In the genomic region with DNA sequence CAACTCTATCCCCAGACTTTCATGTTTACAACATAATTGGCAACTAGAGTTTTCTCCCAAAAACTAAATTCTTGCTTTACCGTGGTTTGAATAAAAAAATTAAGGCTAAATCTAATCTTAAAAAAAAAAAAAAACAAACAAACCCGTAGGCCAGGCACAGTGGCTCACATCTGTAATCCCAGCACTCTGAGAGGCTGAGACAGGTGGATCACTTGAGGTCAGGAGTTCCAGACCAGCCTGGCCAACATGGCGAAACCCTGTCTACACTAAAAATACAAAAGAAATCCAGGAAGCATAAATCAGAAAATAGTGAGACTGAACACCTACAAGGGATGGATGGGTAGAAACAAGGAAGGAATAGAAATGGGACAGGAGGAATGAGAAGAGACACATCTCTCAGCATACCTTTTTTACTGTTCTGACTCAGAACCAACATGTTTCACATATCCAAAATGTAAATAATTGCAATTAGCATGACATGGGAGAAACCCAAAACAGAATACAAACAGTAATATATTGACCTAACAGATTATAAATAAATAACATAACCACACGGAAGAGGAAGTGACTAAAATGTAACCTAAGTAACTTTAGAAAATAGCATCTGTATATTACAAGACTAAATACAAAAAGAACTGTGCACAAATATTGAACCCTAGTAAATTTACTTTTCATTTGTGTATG, we compare ENCODE assay signal across 13 cellular contexts. TPM values are rescaled to one million over a fixed set of nuclear protein-coding genes. Genes with fewer than 3 reads are reported as not detected.
DNase-seq lines count a peak whose midpoint lies in the region; ATAC-seq and TF ChIP-seq lines count a peak whose summit lies in the region.
"Had no signal": no experiment of that assay in that cellular context is flagged by ENCODE, and none has a peak within 500 bp of the region (broad histone marks: within the 10 kb centered on the region; RNA-seq: fewer than 3 reads in every experiment).

No MANE protein-coding gene starts in this region.

- CTCF ChIA-PET in activated CD8-positive, alpha-beta T cell treated with anti-CD3 and anti-CD28 coated beads for 36 hours (lab: Charles Lee) = interaction anchor here (0.7 to 2.3 kb wide), 5 partner anchors 22 to 64 kb away, joined by 3 to 7 read pairs (median 3); no protein-coding TSS in a partner anchor
- CTCF ChIA-PET in activated CD8-positive, alpha-beta T cell treated with anti-CD3 and anti-CD28 coated beads, Interleukin-2, amount 10 ng/mL, durations not matched to agents 7 days and 5 days (lab: Charles Lee) = no interaction called here
- CTCF ChIA-PET in PC-9 (lab: Charles Lee) = no interaction called here

- H2AFZ ChIP-seq in PC-9 = no peak overlapping the region

- H3K4me1 ChIP-seq in PC-9 (replicated peaks; ENCODE audit: insufficient read depth) = no peaks in the 10 kb centered on the region

- no peak overlapping the region for H3K4me3 ChIP-seq in PC-9
- H3K4me3 ChIP-seq: tibial nerve had no signal

- no peaks in the 10 kb centered on the region for H3F3A ChIP-seq in PC-9 (ENCODE audit: insufficient read depth, low read depth)

- peak overlapping the region; percentile 44 for H3K27ac Mint-ChIP-seq in activated CD8-positive, alpha-beta T cell treated with anti-CD3 and anti-CD28 coated beads for 36 hours
- H3K27ac Mint-ChIP-seq in activated CD8-positive, alpha-beta T cell treated with anti-CD3 and anti-CD28 coated beads, Interleukin-2, amount 10 ng/mL, durations not matched to agents 7 days and 5 days = no peak overlapping the region
- peak overlapping the region; percentile 89 for H3K27ac Mint-ChIP-seq in stimulated activated memory B cell treated with anti-CD40 and anti-IgM and Interleukin-4, amounts not matched to agents 10 μg/mL and 1 μg/mL and 100 μg/mL, for 72 hours

- intact Hi-C loops in activated CD8-positive, alpha-beta T cell treated with anti-CD3 and anti-CD28 coated beads for 36 hours (cut with micrococcal nuclease) = no loop called here
- intact Hi-C loops in PC-9 (cut with micrococcal nuclease; ENCODE audit: unreplicated experiment) (no loop called here), Right ventricle myocardium inferior (cut with DNase I) (no loop called here)

- no peaks in the 10 kb centered on the region for H4K20me1 ChIP-seq in PC-9 (ENCODE audit: insufficient read depth)

- no peak for TF ChIP-seq CTCF in activated CD8-positive, alpha-beta T cell treated with anti-CD3 and anti-CD28 coated beads for 36 hours (IDR thresholded peaks at IDR 0.05)
- no peak for TF ChIP-seq CTCF in PC-9 (conservative IDR thresholded peaks at IDR 0.05)

- BruUV-seq in PC-9 (replicated peaks; lab: Mats Ljungman, UMichigan) = no TSS peak

- H3K27me3 ChIP-seq in PC-9 (ENCODE audit: insufficient read depth, low read depth) = no peaks in the 10 kb centered on the region
- H3K27me3 ChIP-seq: tibial nerve had no signal

- H3K79me2 ChIP-seq in PC-9 (ENCODE audit: low read depth) = no peaks in the 10 kb centered on the region

- H3K4me1 Mint-ChIP-seq in activated CD8-positive, alpha-beta T cell treated with anti-CD3 and anti-CD28 coated beads for 36 hours (ENCODE audit: low read depth) = peaks cover 90% of the 10 kb centered on the region
- H3K4me1 Mint-ChIP-seq in activated CD8-positive, alpha-beta T cell treated with anti-CD3 and anti-CD28 coated beads, Interleukin-2, amount 10 ng/mL, durations not matched to agents 7 days and 5 days (ENCODE audit: low read depth) = peaks cover 86% of the 10 kb centered on the region
- peaks cover 61% of the 10 kb centered on the region for H3K4me1 Mint-ChIP-seq in stimulated activated memory B cell treated with anti-CD40 and anti-IgM and Interleukin-4, amounts not matched to agents 10 μg/mL and 1 μg/mL and 100 μg/mL, for 72 hours
- H3K4me1 Mint-ChIP-seq: neural crest cell had no signal

- no peak overlapping the region for H3K4me3 Mint-ChIP-seq in activated CD8-positive, alpha-beta T cell treated with anti-CD3 and anti-CD28 coated beads for 36 hours
- H3K4me3 Mint-ChIP-seq in activated CD8-positive, alpha-beta T cell treated with anti-CD3 and anti-CD28 coated beads, Interleukin-2, amount 10 ng/mL, durations not matched to agents 7 days and 5 days = no peak overlapping the region
- H3K4me3 Mint-ChIP-seq in stimulated activated memory B cell treated with anti-CD40 and anti-IgM and Interleukin-4, amounts not matched to agents 10 μg/mL and 1 μg/mL and 100 μg/mL, for 72 hours = peak overlapping the region; percentile 70
- H3K4me3 Mint-ChIP-seq: neural crest cell had no signal

- POLR2A ChIA-PET in activated CD8-positive, alpha-beta T cell treated with anti-CD3 and anti-CD28 coated beads for 36 hours (lab: Charles Lee) = interaction anchor here (1.3 kb wide), 1 partner anchor 52 kb away, joined by 6 read pairs; no protein-coding TSS in a partner anchor
- POLR2A ChIA-PET in activated CD8-positive, alpha-beta T cell treated with anti-CD3 and anti-CD28 coated beads, Interleukin-2, amount 10 ng/mL, durations not matched to agents 7 days and 5 days (lab: Charles Lee) = interaction anchor here (0.9 to 1.2 kb wide), 2 partner anchors 19 to 427 kb away, joined by 3 to 4 read pairs; no protein-coding TSS in a partner anchor
- POLR2A ChIA-PET in PC-9 (lab: Charles Lee; ENCODE audit: unreplicated experiment) = no interaction called here

- H3K9me3 Mint-ChIP-seq in activated CD8-positive, alpha-beta T cell treated with anti-CD3 and anti-CD28 coated beads for 36 hours = no peaks in the 10 kb centered on the region
- H3K9me3 Mint-ChIP-seq in activated CD8-positive, alpha-beta T cell treated with anti-CD3 and anti-CD28 coated beads, Interleukin-2, amount 10 ng/mL, durations not matched to agents 7 days and 5 days (ENCODE audit: insufficient read depth) = no peaks in the 10 kb centered on the region
- no peaks in the 10 kb centered on the region for H3K9me3 Mint-ChIP-seq in stimulated activated memory B cell treated with anti-CD40 and anti-IgM and Interleukin-4, amounts not matched to agents 10 μg/mL and 1 μg/mL and 100 μg/mL, for 72 hours
- H3K9me3 Mint-ChIP-seq: neural crest cell had no signal

- no peaks in the 10 kb centered on the region; the same call in 1 of the 2 replicates for H3K9me2 ChIP-seq in PC-9 (ENCODE audit: insufficient read depth)

- no peak for DNase-seq in activated CD8-positive, alpha-beta T cell treated with anti-CD3 and anti-CD28 coated beads for 36 hours
- DNase-seq in activated CD8-positive, alpha-beta T cell treated with anti-CD3 and anti-CD28 coated beads, Interleukin-2, amount 10 ng/mL, durations not matched to agents 7 days and 5 days = no peak
- DNase-seq in PC-9 (no peak), Right ventricle myocardium inferior (ENCODE audit: missing footprints) (no peak), T-helper 1 cell (no peak)
- DNase-seq: amniotic stem cell, NCI-H1436 had no signal

- ATAC-seq in activated CD8-positive, alpha-beta T cell treated with anti-CD3 and anti-CD28 coated beads for 36 hours = no peak
- no peak for ATAC-seq in activated CD8-positive, alpha-beta T cell treated with anti-CD3 and anti-CD28 coated beads, Interleukin-2, amount 10 ng/mL, durations not matched to agents 7 days and 5 days
- ATAC-seq in GM21619 (IDR thresholded peaks at IDR 0.05; ENCODE audit: unreplicated experiment) = peak; percentile 89
- ATAC-seq in HG03342 (IDR thresholded peaks at IDR 0.05; ENCODE audit: unreplicated experiment) = peak; percentile 84
- peak; percentile 68 for ATAC-seq in stimulated activated memory B cell treated with anti-CD40 and anti-IgM and Interleukin-4, amounts not matched to agents 10 μg/mL and 1 μg/mL and 100 μg/mL, for 72 hours
- ATAC-seq in Right ventricle myocardium inferior = no peak

- no peaks in the 10 kb centered on the region for H3K27me3 Mint-ChIP-seq in activated CD8-positive, alpha-beta T cell treated with anti-CD3 and anti-CD28 coated beads for 36 hours
- H3K27me3 Mint-ChIP-seq in activated CD8-positive, alpha-beta T cell treated with anti-CD3 and anti-CD28 coated beads, Interleukin-2, amount 10 ng/mL, durations not matched to agents 7 days and 5 days (ENCODE audit: low read depth) = no peaks in the 10 kb centered on the region
- no peaks in the 10 kb centered on the region for H3K27me3 Mint-ChIP-seq in stimulated activated memory B cell treated with anti-CD40 and anti-IgM and Interleukin-4, amounts not matched to agents 10 μg/mL and 1 μg/mL and 100 μg/mL, for 72 hours

- H3K4me2 ChIP-seq in PC-9 = no peak overlapping the region

- no peaks in the 10 kb centered on the region for H3K9me3 ChIP-seq in PC-9 (ENCODE audit: insufficient read depth, low read depth)
- H3K9me3 ChIP-seq: tibial nerve had no signal

- H3K36me3 Mint-ChIP-seq in activated CD8-positive, alpha-beta T cell treated with anti-CD3 and anti-CD28 coated beads for 36 hours (ENCODE audit: low read depth) = peaks cover 27% of the 10 kb centered on the region
- peaks cover 59% of the 10 kb centered on the region for H3K36me3 Mint-ChIP-seq in activated CD8-positive, alpha-beta T cell treated with anti-CD3 and anti-CD28 coated beads, Interleukin-2, amount 10 ng/mL, durations not matched to agents 7 days and 5 days (ENCODE audit: low read depth)
- no peaks in the 10 kb centered on the region for H3K36me3 Mint-ChIP-seq in stimulated activated memory B cell treated with anti-CD40 and anti-IgM and Interleukin-4, amounts not matched to agents 10 μg/mL and 1 μg/mL and 100 μg/mL, for 72 hours

- H3K27ac ChIP-seq in PC-9 = no peak overlapping the region
- H3K27ac ChIP-seq: epithelial cell of prostate, tibial nerve had no signal

- no peaks in the 10 kb centered on the region for H3K36me3 ChIP-seq in PC-9 (ENCODE audit: low read depth)
- H3K36me3 ChIP-seq: tibial nerve had no signal

RNA-seq across cellular contexts. Expression of gene MGAT4A, which starts 17.5 kb away (rescaled TPM):
- total RNA-seq in activated CD8-positive, alpha-beta T cell treated with anti-CD3 and anti-CD28 coated beads for 36 hours = 10 to 100 TPM; 57.6 to 59.0 TPM
- 10 to 100 TPM; 73.4 to 76.2 TPM for total RNA-seq in activated CD8-positive, alpha-beta T cell treated with anti-CD3 and anti-CD28 coated beads, Interleukin-2, amount 10 ng/mL, durations not matched to agents 7 days and 5 days
- total RNA-seq in PC-9 (2021) (12.2 and 12.9 TPM in 2 replicates), Right ventricle myocardium inferior (19.3 TPM)

Comparison
In these comparisons a context has a peak if more than half of its experiments do, and no peak if none do; other contexts are left out.
1. ATAC-seq: peak in GM21619 (single experiment), HG03342 (single experiment) and stimulated activated memory B cell treated with anti-CD40 and anti-IgM and Interleukin-4, amounts not matched to agents 10 μg/mL and 1 μg/mL and 100 μg/mL, for 72 hours (single experiment); none in activated CD8-positive, alpha-beta T cell treated with anti-CD3 and anti-CD28 coated beads for 36 hours (single experiment), activated CD8-positive, alpha-beta T cell treated with anti-CD3 and anti-CD28 coated beads, Interleukin-2, amount 10 ng/mL, durations not matched to agents 7 days and 5 days (single experiment) and Right ventricle myocardium inferior (single experiment).